In the genomic region with DNA sequence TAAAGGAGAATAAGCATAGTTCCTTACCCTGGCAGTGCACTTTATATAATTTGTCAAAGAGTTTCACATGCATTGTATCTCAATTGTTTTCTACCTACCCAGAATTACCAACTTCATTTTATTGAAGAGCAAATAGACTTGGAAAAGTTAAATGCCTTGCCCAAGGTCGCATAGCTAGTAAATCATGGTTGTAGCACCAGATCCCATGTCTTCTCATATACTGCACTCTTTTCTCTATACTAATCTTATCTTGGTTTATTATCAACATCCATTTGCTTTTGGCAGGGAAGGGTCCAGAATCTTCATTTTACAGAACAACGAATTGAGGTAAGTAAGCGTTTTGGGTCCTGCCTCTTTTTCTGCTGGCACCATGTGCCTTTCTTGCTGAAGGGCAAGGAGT, we compare ENCODE assay signal across 1 cellular context. TPM values are rescaled to one million over a fixed set of nuclear protein-coding genes. Genes with fewer than 3 reads are reported as not detected.
"Had no signal": no experiment of that assay in that cellular context is flagged by ENCODE, and none has a peak within 500 bp of the region (broad histone marks: within the 10 kb centered on the region; RNA-seq: fewer than 3 reads in every experiment).

No MANE protein-coding gene starts in this region.

RNA-seq across cellular contexts. Expression of a gene that starts 46.9 kb away (rescaled TPM):
- total RNA-seq: G401 had no signal
